ENCODE assay signal across 1 cellular context in the genomic region with DNA sequence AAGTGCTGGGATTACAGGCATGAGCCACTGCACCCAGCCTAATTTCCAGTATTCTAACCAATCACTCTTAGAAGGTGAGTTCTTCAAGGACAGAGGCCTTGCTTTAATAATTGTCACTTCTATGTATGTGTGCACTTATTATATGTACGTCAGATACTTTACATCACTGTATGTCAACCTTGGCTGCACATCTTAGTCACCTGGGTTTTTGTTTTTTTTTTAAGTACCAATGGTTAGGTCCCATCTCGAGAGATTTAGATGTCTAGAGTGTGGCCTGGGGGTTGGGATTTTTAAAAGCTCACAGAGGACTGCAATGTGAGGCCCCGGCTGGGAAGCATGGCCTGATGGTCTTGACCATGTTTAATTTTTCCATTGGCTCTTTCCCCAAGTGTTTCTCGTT.
TF ChIP-seq lines count a peak whose summit lies in the region.

No MANE protein-coding gene starts in this region.

TF ChIP-seq in SK-N-SH, 30 proteins besides CTCF, POLR2A, EP300 and RAD21:
- TF ChIP-seq RXRA (IDR thresholded peaks at IDR 0.05; ENCODE audit: borderline replicate concordance, low read depth) (no peak), YY1 (IDR thresholded peaks at IDR 0.05; ENCODE audit: low read depth) (no peak), TAF1 (IDR thresholded peaks at IDR 0.05; ENCODE audit: borderline replicate concordance, low read depth, low read length) (no peak), FOXJ3 (CRISPR knock-in tag; IDR thresholded peaks at IDR 0.05) (no peak), NRF1 (IDR thresholded peaks at IDR 0.05; ENCODE audit: low read depth, low read length) (no peak), EZH2phosphoT487 (IDR thresholded peaks at IDR 0.05; ENCODE audit: borderline replicate concordance, low read depth) (no peak), POLR2AphosphoS5 (IDR thresholded peaks at IDR 0.05; ENCODE audit: low read depth, low read length) (no peak), TCF12 (IDR thresholded peaks at IDR 0.05) (no peak), SMC3 (IDR thresholded peaks at IDR 0.05; ENCODE audit: low read depth, low read length) (no peak), RFX5 (IDR thresholded peaks at IDR 0.05; ENCODE audit: low read length) (no peak), NFIC (IDR thresholded peaks at IDR 0.05; ENCODE audit: borderline replicate concordance) (no peak), MEF2A (IDR thresholded peaks at IDR 0.05; ENCODE audit: borderline replicate concordance, low read depth) (no peak), SIN3A (IDR thresholded peaks at IDR 0.05; ENCODE audit: borderline replicate concordance, low read depth, low read length) (no peak)
- TF ChIP-seq, protein P1, sequence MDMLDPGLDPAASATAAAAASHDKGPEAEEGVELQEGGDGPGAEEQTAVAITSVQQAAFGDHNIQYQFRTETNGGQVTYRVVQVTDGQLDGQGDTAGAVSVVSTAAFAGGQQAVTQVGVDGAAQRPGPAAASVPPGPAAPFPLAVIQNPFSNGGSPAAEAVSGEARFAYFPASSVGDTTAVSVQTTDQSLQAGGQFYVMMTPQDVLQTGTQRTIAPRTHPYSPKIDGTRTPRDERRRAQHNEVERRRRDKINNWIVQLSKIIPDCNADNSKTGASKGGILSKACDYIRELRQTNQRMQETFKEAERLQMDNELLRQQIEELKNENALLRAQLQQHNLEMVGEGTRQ (IDR thresholded peaks at IDR 0.05; ENCODE audit: borderline replicate concordance, low read depth, low read length) = no peak
- TF ChIP-seq, protein P2, sequence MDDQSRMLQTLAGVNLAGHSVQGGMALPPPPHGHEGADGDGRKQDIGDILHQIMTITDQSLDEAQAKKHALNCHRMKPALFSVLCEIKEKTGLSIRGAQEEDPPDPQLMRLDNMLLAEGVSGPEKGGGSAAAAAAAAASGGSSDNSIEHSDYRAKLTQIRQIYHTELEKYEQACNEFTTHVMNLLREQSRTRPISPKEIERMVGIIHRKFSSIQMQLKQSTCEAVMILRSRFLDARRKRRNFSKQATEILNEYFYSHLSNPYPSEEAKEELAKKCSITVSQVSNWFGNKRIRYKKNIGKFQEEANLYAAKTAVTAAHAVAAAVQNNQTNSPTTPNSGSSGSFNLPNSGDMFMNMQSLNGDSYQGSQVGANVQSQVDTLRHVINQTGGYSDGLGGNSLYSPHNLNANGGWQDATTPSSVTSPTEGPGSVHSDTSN (IDR thresholded peaks at IDR 0.05) = no peak
- TF ChIP-seq, protein P3, sequence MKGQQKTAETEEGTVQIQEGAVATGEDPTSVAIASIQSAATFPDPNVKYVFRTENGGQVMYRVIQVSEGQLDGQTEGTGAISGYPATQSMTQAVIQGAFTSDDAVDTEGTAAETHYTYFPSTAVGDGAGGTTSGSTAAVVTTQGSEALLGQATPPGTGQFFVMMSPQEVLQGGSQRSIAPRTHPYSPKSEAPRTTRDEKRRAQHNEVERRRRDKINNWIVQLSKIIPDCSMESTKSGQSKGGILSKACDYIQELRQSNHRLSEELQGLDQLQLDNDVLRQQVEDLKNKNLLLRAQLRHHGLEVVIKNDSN (IDR thresholded peaks at IDR 0.05; ENCODE audit: borderline replicate concordance, low read depth) = no peak
- TF ChIP-seq, protein P4, sequence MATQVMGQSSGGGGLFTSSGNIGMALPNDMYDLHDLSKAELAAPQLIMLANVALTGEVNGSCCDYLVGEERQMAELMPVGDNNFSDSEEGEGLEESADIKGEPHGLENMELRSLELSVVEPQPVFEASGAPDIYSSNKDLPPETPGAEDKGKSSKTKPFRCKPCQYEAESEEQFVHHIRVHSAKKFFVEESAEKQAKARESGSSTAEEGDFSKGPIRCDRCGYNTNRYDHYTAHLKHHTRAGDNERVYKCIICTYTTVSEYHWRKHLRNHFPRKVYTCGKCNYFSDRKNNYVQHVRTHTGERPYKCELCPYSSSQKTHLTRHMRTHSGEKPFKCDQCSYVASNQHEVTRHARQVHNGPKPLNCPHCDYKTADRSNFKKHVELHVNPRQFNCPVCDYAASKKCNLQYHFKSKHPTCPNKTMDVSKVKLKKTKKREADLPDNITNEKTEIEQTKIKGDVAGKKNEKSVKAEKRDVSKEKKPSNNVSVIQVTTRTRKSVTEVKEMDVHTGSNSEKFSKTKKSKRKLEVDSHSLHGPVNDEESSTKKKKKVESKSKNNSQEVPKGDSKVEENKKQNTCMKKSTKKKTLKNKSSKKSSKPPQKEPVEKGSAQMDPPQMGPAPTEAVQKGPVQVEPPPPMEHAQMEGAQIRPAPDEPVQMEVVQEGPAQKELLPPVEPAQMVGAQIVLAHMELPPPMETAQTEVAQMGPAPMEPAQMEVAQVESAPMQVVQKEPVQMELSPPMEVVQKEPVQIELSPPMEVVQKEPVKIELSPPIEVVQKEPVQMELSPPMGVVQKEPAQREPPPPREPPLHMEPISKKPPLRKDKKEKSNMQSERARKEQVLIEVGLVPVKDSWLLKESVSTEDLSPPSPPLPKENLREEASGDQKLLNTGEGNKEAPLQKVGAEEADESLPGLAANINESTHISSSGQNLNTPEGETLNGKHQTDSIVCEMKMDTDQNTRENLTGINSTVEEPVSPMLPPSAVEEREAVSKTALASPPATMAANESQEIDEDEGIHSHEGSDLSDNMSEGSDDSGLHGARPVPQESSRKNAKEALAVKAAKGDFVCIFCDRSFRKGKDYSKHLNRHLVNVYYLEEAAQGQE (IDR thresholded peaks at IDR 0.05; ENCODE audit: low read depth, low read length) = no peak
- TF ChIP-seq, protein P5, sequence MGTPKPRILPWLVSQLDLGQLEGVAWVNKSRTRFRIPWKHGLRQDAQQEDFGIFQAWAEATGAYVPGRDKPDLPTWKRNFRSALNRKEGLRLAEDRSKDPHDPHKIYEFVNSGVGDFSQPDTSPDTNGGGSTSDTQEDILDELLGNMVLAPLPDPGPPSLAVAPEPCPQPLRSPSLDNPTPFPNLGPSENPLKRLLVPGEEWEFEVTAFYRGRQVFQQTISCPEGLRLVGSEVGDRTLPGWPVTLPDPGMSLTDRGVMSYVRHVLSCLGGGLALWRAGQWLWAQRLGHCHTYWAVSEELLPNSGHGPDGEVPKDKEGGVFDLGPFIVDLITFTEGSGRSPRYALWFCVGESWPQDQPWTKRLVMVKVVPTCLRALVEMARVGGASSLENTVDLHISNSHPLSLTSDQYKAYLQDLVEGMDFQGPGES (IDR thresholded peaks at IDR 0.05; ENCODE audit: low read depth, low read length) = no peak
